Comparison of ENCODE assay signal across 1 cellular context in genomic region chr18:8707946-8708345, GRCh38.
TF ChIP-seq lines count a peak whose summit lies in the region.

No MANE protein-coding gene starts in this region.

TF ChIP-seq in H1, 55 proteins besides CTCF, POLR2A, EP300 and RAD21:
- TF ChIP-seq CHD1 (IDR thresholded peaks at IDR 0.05; ENCODE audit: low read depth, low read length) = no peak
- TF ChIP-seq CREB1 (IDR thresholded peaks at IDR 0.05) = no peak
- no peak for TF ChIP-seq GTF2F1 (IDR thresholded peaks at IDR 0.05; ENCODE audit: borderline replicate concordance, low read depth, low read length)
- TF ChIP-seq SIX5 (IDR thresholded peaks at IDR 0.05; ENCODE audit: low read depth, low read length) = no peak
- no peak for TF ChIP-seq YY1 (IDR thresholded peaks at IDR 0.05; ENCODE audit: low read depth, low read length)
- no peak for TF ChIP-seq JUND (IDR thresholded peaks at IDR 0.05; ENCODE audit: low read length)
- no peak for TF ChIP-seq TBP (IDR thresholded peaks at IDR 0.05; ENCODE audit: low read depth, low read length)
- TF ChIP-seq CHD2 (IDR thresholded peaks at IDR 0.05; ENCODE audit: low read length) = no peak
- TF ChIP-seq GABPA (IDR thresholded peaks at IDR 0.05; ENCODE audit: borderline replicate concordance, insufficient read depth, low read length) = no peak
- TF ChIP-seq RFX5 (IDR thresholded peaks at IDR 0.05; ENCODE audit: borderline replicate concordance, low read depth, low read length) = no peak
- TF ChIP-seq CTBP2 (IDR thresholded peaks at IDR 0.05; ENCODE audit: borderline replicate concordance, insufficient read depth, insufficient read length, low read length) = no peak
- TF ChIP-seq SIN3A (conservative IDR thresholded peaks at IDR 0.05 in 1 of 2, IDR thresholded peaks at IDR 0.05 in 1 of 2; ENCODE audit: low read depth in 1 of 2, low read length in 2 of 2) = no peak
- TF ChIP-seq EZH2 (IDR thresholded peaks at IDR 0.05; ENCODE audit: low read depth, low read length, severe bottlenecking) = no peak
- no peak for TF ChIP-seq TEAD4 (IDR thresholded peaks at IDR 0.05; ENCODE audit: low read depth, low read length)
- TF ChIP-seq CEBPB (IDR thresholded peaks at IDR 0.05; ENCODE audit: low read depth, low read length) = no peak
- no peak for TF ChIP-seq HDAC6 (IDR thresholded peaks at IDR 0.05; ENCODE audit: low read depth, low read length)
- TF ChIP-seq E2F6 (IDR thresholded peaks at IDR 0.05) = no peak
- no peak for TF ChIP-seq TAF1 (IDR thresholded peaks at IDR 0.05; ENCODE audit: low read depth, low read length)
